In the genomic region with DNA sequence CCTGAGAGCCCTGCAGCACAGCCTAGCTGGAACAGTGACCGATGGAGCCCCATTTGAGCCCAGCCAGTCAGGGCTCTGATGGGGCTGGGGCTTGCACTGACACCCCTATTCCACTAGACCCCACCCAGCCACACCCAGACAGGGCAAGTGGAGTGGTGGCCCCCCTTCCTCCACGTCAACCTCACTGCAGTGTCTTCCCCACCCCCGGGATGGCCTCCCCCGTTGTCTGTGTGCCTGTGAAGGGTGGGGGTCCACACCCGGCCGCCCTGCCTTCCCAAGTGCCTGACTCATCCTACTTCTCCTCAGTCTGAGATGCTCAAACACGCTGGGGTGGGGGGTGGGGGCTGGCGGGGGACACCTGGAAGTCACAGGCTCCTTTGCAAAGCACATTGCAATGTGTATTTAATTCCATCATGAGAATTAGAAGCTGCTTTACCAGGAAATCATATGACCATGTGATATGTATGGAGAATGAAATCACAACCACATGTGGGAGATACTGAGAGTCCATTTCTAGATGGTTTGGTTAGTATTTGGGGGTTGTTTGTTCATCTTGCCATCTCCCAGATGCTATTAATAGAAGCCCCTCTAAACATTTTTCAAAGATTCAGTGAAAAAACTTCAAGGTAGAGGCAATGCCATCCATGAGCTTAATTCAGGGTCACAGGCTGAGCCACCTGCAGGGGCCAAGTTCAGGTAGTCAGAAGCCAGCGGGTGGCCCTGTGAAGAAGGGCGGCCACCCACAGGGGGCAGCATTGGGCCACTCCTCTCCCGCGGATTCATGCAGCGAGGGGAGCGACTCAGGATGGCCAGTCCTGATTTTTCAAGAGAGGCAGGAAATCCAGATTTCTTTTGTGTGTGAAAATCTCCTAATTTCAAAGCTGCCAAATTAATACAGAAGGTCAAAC, we compare ENCODE assay signal across 1 cellular context.
TF ChIP-seq lines count a peak whose summit lies in the region.

No MANE protein-coding gene starts in this region.

TF ChIP-seq in HCT116, 20 proteins besides CTCF, POLR2A, EP300 and RAD21:
- TF ChIP-seq TCF7L2 (IDR thresholded peaks at IDR 0.05; ENCODE audit: borderline replicate concordance, extremely low read depth, insufficient read depth, insufficient read length) (no peak), EZH2phosphoT487 (IDR thresholded peaks at IDR 0.05; ENCODE audit: borderline replicate concordance) (no peak)
TF ChIP-seq in HCT116: peak in this region for 0.
